ENCODE assay signal across 22 cellular contexts in the genomic region with DNA sequence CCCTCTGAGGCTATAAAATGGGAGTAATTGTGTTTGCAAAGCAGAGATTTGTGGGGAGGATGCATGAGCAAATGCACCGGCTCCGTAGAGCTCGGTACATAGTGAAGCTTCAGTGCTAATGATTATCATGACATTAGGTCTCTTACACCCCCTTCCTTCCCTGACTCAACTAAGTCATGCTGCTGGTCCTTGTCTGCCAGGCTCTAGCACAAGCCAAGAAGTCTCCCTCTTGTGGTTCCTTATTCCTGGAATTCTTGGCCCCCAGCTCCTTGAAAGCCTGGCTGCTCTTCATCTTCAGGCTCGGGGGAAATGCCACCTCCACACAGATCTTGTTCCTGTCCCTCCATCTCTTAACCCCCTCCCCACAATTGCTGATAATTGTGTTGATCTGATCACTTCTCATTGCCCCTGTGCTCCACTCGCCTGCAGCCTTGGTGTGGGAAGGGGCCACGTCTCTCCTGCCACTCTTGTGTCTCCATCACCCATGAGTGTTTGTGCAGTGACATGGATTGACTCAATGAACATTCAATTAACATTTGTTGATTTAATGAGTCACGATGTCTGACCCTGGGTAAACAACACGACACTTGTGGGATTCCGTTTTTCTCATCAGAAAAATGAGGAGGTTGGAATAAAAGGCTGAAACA. TPM values are rescaled to one million over a fixed set of nuclear protein-coding genes. Genes with fewer than 3 reads are reported as not detected.
DNase-seq lines count a peak whose midpoint lies in the region; ATAC-seq, FAIRE-seq and TF ChIP-seq lines count a peak whose summit lies in the region.
"Had no signal": no experiment of that assay in that cellular context is flagged by ENCODE, and none has a peak within 500 bp of the region (broad histone marks: within the 10 kb centered on the region; RNA-seq: fewer than 3 reads in every experiment).

No MANE protein-coding gene starts in this region.

- peaks cover 20% of the 10 kb centered on the region for H3K27me3 Mint-ChIP-seq in activated naive CD8-positive, alpha-beta T cell treated with anti-CD3 and anti-CD28 coated beads, Interleukin-2, amount 50 U/mL, for 24 hours

- TF ChIP-seq POLR2A in H54 (IDR thresholded peaks at IDR 0.05; ENCODE audit: low read depth, low read length) (no peak), Peyer's patch (IDR thresholded peaks at IDR 0.05) (no peak)

- no peak overlapping the region for H3K27ac ChIP-seq in RWPE2 (ENCODE audit: poor library complexity, severe bottlenecking)
- no peak overlapping the region for H3K27ac ChIP-seq in foreskin keratinocyte
- H3K27ac ChIP-seq in thoracic aorta = no peak overlapping the region
- H3K27ac ChIP-seq in Peyer's patch = no peak overlapping the region
- H3K27ac ChIP-seq: 22Rv1, colonic mucosa, neural progenitor cell, SJSA1 had no signal

- H3K27ac Mint-ChIP-seq in activated naive CD8-positive, alpha-beta T cell treated with anti-CD3 and anti-CD28 coated beads, Interleukin-2, amount 50 U/mL, for 24 hours = no peak overlapping the region
- H3K27ac Mint-ChIP-seq: activated B cell treated with CpG ODN at 0.5 μM for 24 hours; activated naive CD4-positive, alpha-beta T cell treated with anti-CD3 and anti-CD28 coated beads for 36 hours; neural progenitor cell; progenitor cell of endocrine pancreas had no signal

- H3K4me1 ChIP-seq in RWPE2 (ENCODE audit: insufficient read depth, poor library complexity, severe bottlenecking) = no peaks in the 10 kb centered on the region
- no peaks in the 10 kb centered on the region for H3K4me1 ChIP-seq in foreskin keratinocyte
- H3K4me1 ChIP-seq in thoracic aorta (ENCODE audit: control insufficient read depth in 1 of 2, low read depth in 2 of 2) = peaks cover 3 to 13% of the 10 kb centered on the region in 2 donors
- no peaks in the 10 kb centered on the region for H3K4me1 ChIP-seq in Peyer's patch
- H3K4me1 ChIP-seq: colonic mucosa, neural progenitor cell, vagina had no signal

- DNase-seq in DMS153 (lab: John Stamatoyannopoulos, UW) = peak; percentile 53
- no peak for DNase-seq in DMS153 treated with DMSO at 0.1 percent for 48 hours (lab: John Stamatoyannopoulos, UW; ENCODE audit: unreplicated experiment)
- DNase-seq in RWPE2 (ENCODE audit: low spot score) = no peak
- DNase-seq in foreskin keratinocyte = no peak
- no peak for DNase-seq in thoracic aorta (ENCODE audit: low spot score)
- DNase-seq in H54 (ENCODE audit: insufficient read length, low spot score) = no peak
- DNase-seq in activated naive CD8-positive, alpha-beta T cell treated with anti-CD3 and anti-CD28 coated beads, Interleukin-2, amount 50 U/mL, for 24 hours = no peak
- no peak for DNase-seq in Peyer's patch
- DNase-seq: activated B cell treated with CpG ODN at 0.5 μM for 24 hours; esophagus squamous epithelium; gastrocnemius medialis; NK-92 treated with Interleukin-12 subunit alpha and Interleukin-12 subunit beta, amount 100 ng/mL, for 24 hours; right lobe of liver had no signal

- no peaks in the 10 kb centered on the region for H3K36me3 Mint-ChIP-seq in activated naive CD8-positive, alpha-beta T cell treated with anti-CD3 and anti-CD28 coated beads, Interleukin-2, amount 50 U/mL, for 24 hours (ENCODE audit: low read depth)
- H3K36me3 Mint-ChIP-seq: neural progenitor cell had no signal

- TF ChIP-seq CTCF in RWPE2 (IDR thresholded peaks at IDR 0.05; ENCODE audit: poor library complexity, severe bottlenecking) (no peak), foreskin keratinocyte (conservative IDR thresholded peaks at IDR 0.05) (no peak), thoracic aorta (IDR thresholded peaks at IDR 0.05) (no peak), Peyer's patch (IDR thresholded peaks at IDR 0.05) (no peak)

- ATAC-seq in RWPE2 (ENCODE audit: low read depth) = peak; percentile 27; the same call in 1 of the 3 replicates
- ATAC-seq in foreskin keratinocyte = peak; percentile 21
- peak; percentile 5 for ATAC-seq in thoracic aorta (ENCODE audit: insufficient number of reproducible peaks, low FRiP score, low read depth)
- ATAC-seq in activated naive CD8-positive, alpha-beta T cell treated with anti-CD3 and anti-CD28 coated beads, Interleukin-2, amount 50 U/mL, for 24 hours = no peak

- FAIRE-seq in H54 (lab: Jason Lieb, UNC) = no peak
- FAIRE-seq: G401.6 had no signal

- H3K36me3 ChIP-seq in RWPE2 (ENCODE audit: low read depth) (no peaks in the 10 kb centered on the region), thoracic aorta (no peaks in the 10 kb centered on the region), Peyer's patch (no peaks in the 10 kb centered on the region)
- H3K36me3 ChIP-seq: colonic mucosa, esophagus squamous epithelium, gastrocnemius medialis, neural progenitor cell, right lobe of liver, SJSA1, vagina had no signal

- no peaks in the 10 kb centered on the region for H3K27me3 ChIP-seq in RWPE2 (ENCODE audit: insufficient read depth, poor library complexity, severe bottlenecking)
- H3K27me3 ChIP-seq in foreskin keratinocyte = peaks cover 19% of the 10 kb centered on the region
- no peaks in the 10 kb centered on the region for H3K27me3 ChIP-seq in thoracic aorta (replicated peaks; ENCODE audit: insufficient read depth)
- no peaks in the 10 kb centered on the region for H3K27me3 ChIP-seq in Peyer's patch
- H3K27me3 ChIP-seq: colonic mucosa, right lobe of liver, vagina had no signal

- peaks cover 10% of the 10 kb centered on the region for H3K9me3 Mint-ChIP-seq in activated naive CD8-positive, alpha-beta T cell treated with anti-CD3 and anti-CD28 coated beads, Interleukin-2, amount 50 U/mL, for 24 hours
- H3K9me3 Mint-ChIP-seq: activated naive CD4-positive, alpha-beta T cell treated with anti-CD3 and anti-CD28 coated beads for 36 hours; effector memory CD8-positive, alpha-beta T cell had no signal

- H3K4me1 Mint-ChIP-seq in activated naive CD8-positive, alpha-beta T cell treated with anti-CD3 and anti-CD28 coated beads, Interleukin-2, amount 50 U/mL, for 24 hours = peaks cover 2% of the 10 kb centered on the region

- H3K4me3 Mint-ChIP-seq in activated naive CD8-positive, alpha-beta T cell treated with anti-CD3 and anti-CD28 coated beads, Interleukin-2, amount 50 U/mL, for 24 hours = no peak overlapping the region
- H3K4me3 Mint-ChIP-seq: activated B cell treated with CpG ODN at 0.5 μM for 24 hours; activated naive CD4-positive, alpha-beta T cell treated with anti-CD3 and anti-CD28 coated beads for 36 hours; effector memory CD8-positive, alpha-beta T cell; neural progenitor cell had no signal

- H3K9me3 ChIP-seq in RWPE2 (ENCODE audit: severe bottlenecking) (no peaks in the 10 kb centered on the region), thoracic aorta (no peaks in the 10 kb centered on the region), Peyer's patch (peaks cover 0 to 4% (median 0%) of the 10 kb centered on the region in 4 donors)
- H3K9me3 ChIP-seq: colonic mucosa, gastrocnemius medialis, right lobe of liver, vagina had no signal

- no peak overlapping the region for H3K4me3 ChIP-seq in RWPE2 (ENCODE audit: severe bottlenecking)
- no peak overlapping the region for H3K4me3 ChIP-seq in thoracic aorta
- H3K4me3 ChIP-seq in Peyer's patch = no peak overlapping the region
- H3K4me3 ChIP-seq: colonic mucosa, neural progenitor cell, right lobe of liver, SJSA1 had no signal

RNA-seq across cellular contexts. Expression of gene SYT13, which starts 45.8 kb away (rescaled TPM):
- total RNA-seq in foreskin keratinocyte (not detected in 2 replicates), thoracic aorta (not detected), Peyer's patch (10 to 100 TPM; 15.4 to 41.3 (median 25.2) TPM)
- not detected in 2 replicates for polyA plus RNA-seq in foreskin keratinocyte
- total RNA-seq: activated B cell treated with CpG ODN at 0.5 μM for 24 hours; activated naive CD4-positive, alpha-beta T cell treated with anti-CD3 and anti-CD28 coated beads for 36 hours; SJSA1 had no signal

Comparison
In these comparisons a context has a peak if more than half of its experiments do, and no peak if none do; other contexts are left out.
1. RNA of gene SYT13, which starts 45.8 kb away (total RNA-seq): 15.4 to 41.3 TPM in Peyer's patch; not detected in thoracic aorta and not detected in foreskin keratinocyte; every median in the first group is over 10 times any median in the second.